Comparison of ENCODE assay signal across 15 cellular contexts in genomic region chr11:49911516-49911915, GRCh38. TPM values are rescaled to one million over a fixed set of nuclear protein-coding genes. Genes with fewer than 3 reads are reported as not detected.
"Had no signal": no experiment of that assay in that cellular context is flagged by ENCODE, and none has a peak within 500 bp of the region (broad histone marks: within the 10 kb centered on the region; RNA-seq: fewer than 3 reads in every experiment).

No MANE protein-coding gene starts in this region.

RNA-seq across cellular contexts. Expression of gene OR4C13, which starts 40.7 kb away (rescaled TPM):
- total RNA-seq: activated B cell treated with CpG ODN at 0.5 μM for 24 hours; activated CD4-positive, alpha-beta memory T cell treated with anti-CD3 and anti-CD28 coated beads for 36 hours; activated CD4-positive, alpha-beta memory T cell treated with anti-CD3 and anti-CD28 coated beads, Interleukin-2, amount 10 ng/mL, durations not matched to agents 7 days and 5 days; activated CD4-positive, alpha-beta T cell treated with anti-CD3 and anti-CD28 coated beads for 36 hours; activated CD4-positive, alpha-beta T cell treated with anti-CD3 and anti-CD28 coated beads, Interleukin-2, amount 10 ng/mL, durations not matched to agents 24 days and 14 days; activated CD4-positive, alpha-beta T cell treated with anti-CD3 and anti-CD28 coated beads, Interleukin-2, amount 10 ng/mL, durations not matched to agents 7 days and 5 days; activated CD8-positive, alpha-beta memory T cell treated with anti-CD3 and anti-CD28 coated beads for 36 hours; activated CD8-positive, alpha-beta memory T cell treated with anti-CD3 and anti-CD28 coated beads, Interleukin-2, amount 10 ng/mL, durations not matched to agents 7 days and 5 days; activated CD8-positive, alpha-beta T cell treated with anti-CD3 and anti-CD28 coated beads for 36 hours; activated CD8-positive, alpha-beta T cell treated with anti-CD3 and anti-CD28 coated beads, Interleukin-2, amount 10 ng/mL, durations not matched to agents 7 days and 5 days; T-cell; T-helper 1 cell treated with Interleukin-12 subunit alpha and Interleukin-12 subunit beta and Interleukin-4 antibody, amounts not matched to agents 30 ng/mL and 1 ng/mL, for 36 hours; T-helper 17 cell; T-helper 2 cell treated with Interferon-gamma antibody and Interleukin-4, amounts not matched to agents 100 ng/mL and 5 ng/mL, for 36 hours; WTC11 had no signal
